ENCODE assay signal across 19 cellular contexts in the genomic region with DNA sequence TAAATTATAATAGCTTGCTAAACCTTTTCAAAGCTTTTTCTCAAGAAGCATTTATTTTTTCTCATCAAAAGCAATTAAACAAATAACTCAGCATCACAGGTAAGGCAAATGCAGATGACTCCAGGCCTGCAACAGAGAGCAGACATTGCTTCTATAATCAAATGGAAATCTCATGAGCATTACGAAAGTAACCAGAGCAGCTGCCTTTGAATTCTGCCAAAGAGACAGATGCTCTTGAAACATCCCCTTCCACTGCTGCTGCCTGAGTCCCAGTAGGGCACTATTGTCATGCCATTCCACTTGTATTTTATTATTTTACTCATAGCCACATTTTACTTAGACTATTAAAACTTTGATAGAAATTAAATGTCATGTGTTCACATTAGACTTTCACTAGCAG.
DNase-seq lines count a peak whose midpoint lies in the region; ATAC-seq and TF ChIP-seq lines count a peak whose summit lies in the region.
"Had no signal": no experiment of that assay in that cellular context is flagged by ENCODE, and none has a peak within 500 bp of the region (broad histone marks: within the 10 kb centered on the region; RNA-seq: fewer than 3 reads in every experiment).

No MANE protein-coding gene starts in this region.

- H3K36me3 ChIP-seq in A673 (ENCODE audit: insufficient read depth, low read length, poor library complexity, severe bottlenecking) = no peaks in the 10 kb centered on the region
- no peaks in the 10 kb centered on the region for H3K36me3 ChIP-seq in BE2C
- H3K36me3 ChIP-seq in PC-9 (ENCODE audit: low read depth) = no peaks in the 10 kb centered on the region
- H3K36me3 ChIP-seq in PC-3 (ENCODE audit: low read depth, low read length) = no peaks in the 10 kb centered on the region

- ATAC-seq in WTC11 (peak; percentile 84), GM18907 (IDR thresholded peaks at IDR 0.05; ENCODE audit: unreplicated experiment) (no peak), PC-3 (no peak)
- ATAC-seq: GM12878 had no signal

- no TSS peak for BruUV-seq in A673 (replicated peaks; lab: Mats Ljungman, UMichigan)
- BruUV-seq in PC-9 (replicated peaks; lab: Mats Ljungman, UMichigan) = no TSS peak
- BruUV-seq in PC-3 (replicated peaks; lab: Mats Ljungman, UMichigan) = no TSS peak

- H2AFZ ChIP-seq in PC-9 = no peak overlapping the region
- H2AFZ ChIP-seq in PC-3 (ENCODE audit: low read length) = no peak overlapping the region

- H3K4me1 Mint-ChIP-seq in WTC11 = peaks cover 37% of the 10 kb centered on the region
- H3K4me1 Mint-ChIP-seq: CD14-positive monocyte had no signal

- H3K4me3 ChIP-seq in A673 (ENCODE audit: low read depth, low read length, poor library complexity, severe bottlenecking) (no peak overlapping the region), BE2C (ENCODE audit: low read depth, low read length) (peak overlapping the region; percentile 3; the same call in 1 of the 2 replicates), PC-9 (no peak overlapping the region), PC-3 (ENCODE audit: low read length) (no peak overlapping the region)
- H3K4me3 ChIP-seq: GM12878 had no signal

- H3K36me3 Mint-ChIP-seq in WTC11 = no peaks in the 10 kb centered on the region
- H3K36me3 Mint-ChIP-seq: CD14-positive monocyte had no signal

- H4K20me1 ChIP-seq in PC-9 (ENCODE audit: insufficient read depth) (no peaks in the 10 kb centered on the region), PC-3 (ENCODE audit: low read length) (no peaks in the 10 kb centered on the region)

- CTCF ChIA-PET in A673 (lab: Charles Lee) (no interaction called here), WTC11 (lab: Charles Lee) (no interaction called here), PC-9 (lab: Charles Lee) (no interaction called here), PC-3 (lab: Charles Lee) (no interaction called here)

- H3K4me2 ChIP-seq in PC-9 (no peak overlapping the region), PC-3 (ENCODE audit: low read length) (no peak overlapping the region)

- POLR2A ChIA-PET in A673 (lab: Charles Lee; ENCODE audit: low non-redundant PET) = no interaction called here
- POLR2A ChIA-PET in WTC11 (lab: Charles Lee) = no interaction called here
- POLR2A ChIA-PET in PC-9 (lab: Charles Lee; ENCODE audit: unreplicated experiment) = no interaction called here
- POLR2A ChIA-PET in PC-3 (lab: Charles Lee; ENCODE audit: unreplicated experiment) = no interaction called here

- no peak overlapping the region for H3K9ac ChIP-seq in PC-3 (ENCODE audit: low read length)

- H3K27me3 ChIP-seq in A673 (replicated peaks; ENCODE audit: insufficient read depth, low read depth, low read length, poor library complexity) (no peaks in the 10 kb centered on the region), BE2C (no peaks in the 10 kb centered on the region), PC-9 (ENCODE audit: insufficient read depth, low read depth) (no peaks in the 10 kb centered on the region), PC-3 (ENCODE audit: low read length) (no peaks in the 10 kb centered on the region)

- no peaks in the 10 kb centered on the region for H3K9me2 ChIP-seq in PC-9 (ENCODE audit: insufficient read depth)
- H3K9me2 ChIP-seq in PC-3 (replicated peaks; ENCODE audit: low read length) = no peaks in the 10 kb centered on the region

- H3F3A ChIP-seq in PC-9 (ENCODE audit: insufficient read depth, low read depth) = no peaks in the 10 kb centered on the region
- no peaks in the 10 kb centered on the region for H3F3A ChIP-seq in PC-3 (ENCODE audit: low read length, unreplicated experiment)

- H3K79me2 ChIP-seq in PC-9 (ENCODE audit: low read depth) = no peaks in the 10 kb centered on the region
- H3K79me2 ChIP-seq in PC-3 (ENCODE audit: low read length) = no peaks in the 10 kb centered on the region

- H3K9me3 Mint-ChIP-seq in WTC11 = no peaks in the 10 kb centered on the region; the same call in 1 of the 2 replicates

- no peak overlapping the region for H3K27ac ChIP-seq in A673 (ENCODE audit: low read depth, low read length, poor library complexity, severe bottlenecking)
- no peak overlapping the region for H3K27ac ChIP-seq in PC-9
- no peak overlapping the region for H3K27ac ChIP-seq in substantia nigra (ENCODE audit: low read depth, low read length, poor library complexity, severe bottlenecking)
- H3K27ac ChIP-seq in PC-3 (ENCODE audit: low read length) = no peak overlapping the region

- H3K4me1 ChIP-seq in A673 (ENCODE audit: insufficient read depth, low read length, poor library complexity, severe bottlenecking) (peaks cover 22% of the 10 kb centered on the region), BE2C (peaks cover 10% of the 10 kb centered on the region), PC-9 (replicated peaks; ENCODE audit: insufficient read depth) (no peaks in the 10 kb centered on the region), PC-3 (ENCODE audit: insufficient read depth, low read length) (peaks cover 3% of the 10 kb centered on the region; the same call in 1 of the 2 replicates)

- DNase-seq in A673 (ENCODE audit: low spot score) (peak; percentile 59), BE2C (peak; percentile 57), NCI-H446 treated with DMSO at 0.1 percent for 48 hours (lab: John Stamatoyannopoulos, UW) (peak; percentile 48), WTC11 (ENCODE audit: low spot score) (no peak), PC-9 (no peak), substantia nigra (lab: John Stamatoyannopoulos, UW) (no peak), PC-3 (no peak)
- DNase-seq: ACHN; DMS153; EL; KG1; NCI-H187 treated with DMSO at 0.1 percent for 48 hours; NCI-H510A; NK-92 treated with Interleukin-12 subunit alpha and Interleukin-12 subunit beta, amount 100 ng/mL, for 24 hours; Right ventricle myocardium superior had no signal

- no peak overlapping the region for H3K4me3 Mint-ChIP-seq in WTC11
- H3K4me3 Mint-ChIP-seq: CD14-positive monocyte; T-helper 1 cell treated with Interleukin-12 subunit alpha and Interleukin-12 subunit beta and Interleukin-4 antibody, amounts not matched to agents 30 μg/mL and 1 μg/mL, for 36 hours had no signal

- H3K9me3 ChIP-seq in A673 (ENCODE audit: low read depth, low read length, poor library complexity, severe bottlenecking) = no peaks in the 10 kb centered on the region
- H3K9me3 ChIP-seq in BE2C = no peaks in the 10 kb centered on the region
- H3K9me3 ChIP-seq in PC-9 (ENCODE audit: insufficient read depth, low read depth) = no peaks in the 10 kb centered on the region
- no peaks in the 10 kb centered on the region for H3K9me3 ChIP-seq in PC-3 (ENCODE audit: low read length)

- H3K27ac Mint-ChIP-seq in WTC11 = no peak overlapping the region; the same call in 1 of the 2 replicates
- H3K27ac Mint-ChIP-seq: CD14-positive monocyte; T-helper 1 cell treated with Interleukin-12 subunit alpha and Interleukin-12 subunit beta and Interleukin-4 antibody, amounts not matched to agents 30 μg/mL and 1 μg/mL, for 36 hours had no signal

- intact Hi-C loops in A673 (cut with micrococcal nuclease; ENCODE audit: unreplicated experiment) = no loop called here
- intact Hi-C loops in PC-9 (cut with micrococcal nuclease; ENCODE audit: unreplicated experiment) = no loop called here
- intact Hi-C loops in PC-3 (cut with micrococcal nuclease) = no loop called here

- H3K27me3 Mint-ChIP-seq in WTC11 (ENCODE audit: low read depth) = no peaks in the 10 kb centered on the region

- TF ChIP-seq CTCF in A673 (conservative IDR thresholded peaks at IDR 0.05; ENCODE audit: low read depth, low read length) (no peak), BE2C (IDR thresholded peaks at IDR 0.05; ENCODE audit: low read depth, low read length) (no peak), WTC11 (IDR thresholded peaks at IDR 0.05) (no peak), PC-9 (conservative IDR thresholded peaks at IDR 0.05) (no peak), PC-3 (conservative IDR thresholded peaks at IDR 0.05; ENCODE audit: low read depth, low read length) (no peak)

TF ChIP-seq in WTC11, 78 proteins besides CTCF, POLR2A, EP300 and RAD21 (continues in another document):
- TF ChIP-seq ZBTB43 (CRISPR knock-in tag; IDR thresholded peaks at IDR 0.05) (no peak), TEAD1 (CRISPR knock-in tag; IDR thresholded peaks at IDR 0.05) (no peak), ZNF396 (CRISPR knock-in tag; IDR thresholded peaks at IDR 0.05; ENCODE audit: borderline replicate concordance) (no peak)
- TF ChIP-seq, protein P1, sequence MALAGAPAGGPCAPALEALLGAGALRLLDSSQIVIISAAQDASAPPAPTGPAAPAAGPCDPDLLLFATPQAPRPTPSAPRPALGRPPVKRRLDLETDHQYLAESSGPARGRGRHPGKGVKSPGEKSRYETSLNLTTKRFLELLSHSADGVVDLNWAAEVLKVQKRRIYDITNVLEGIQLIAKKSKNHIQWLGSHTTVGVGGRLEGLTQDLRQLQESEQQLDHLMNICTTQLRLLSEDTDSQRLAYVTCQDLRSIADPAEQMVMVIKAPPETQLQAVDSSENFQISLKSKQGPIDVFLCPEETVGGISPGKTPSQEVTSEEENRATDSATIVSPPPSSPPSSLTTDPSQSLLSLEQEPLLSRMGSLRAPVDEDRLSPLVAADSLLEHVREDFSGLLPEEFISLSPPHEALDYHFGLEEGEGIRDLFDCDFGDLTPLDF (CRISPR knock-in tag; IDR thresholded peaks at IDR 0.05) = no peak

Comparison
In these comparisons a context has a peak if more than half of its experiments do, and no peak if none do; other contexts are left out.
1. DNase-seq: peak in A673 (single experiment), BE2C (single experiment) and NCI-H446 treated with DMSO at 0.1 percent for 48 hours (single experiment); none in WTC11 (single experiment), PC-9 (0 of 2), substantia nigra (0 of 49) and PC-3 (single experiment).